Comparison of ENCODE assay signal across 25 cellular contexts in the genomic region with DNA sequence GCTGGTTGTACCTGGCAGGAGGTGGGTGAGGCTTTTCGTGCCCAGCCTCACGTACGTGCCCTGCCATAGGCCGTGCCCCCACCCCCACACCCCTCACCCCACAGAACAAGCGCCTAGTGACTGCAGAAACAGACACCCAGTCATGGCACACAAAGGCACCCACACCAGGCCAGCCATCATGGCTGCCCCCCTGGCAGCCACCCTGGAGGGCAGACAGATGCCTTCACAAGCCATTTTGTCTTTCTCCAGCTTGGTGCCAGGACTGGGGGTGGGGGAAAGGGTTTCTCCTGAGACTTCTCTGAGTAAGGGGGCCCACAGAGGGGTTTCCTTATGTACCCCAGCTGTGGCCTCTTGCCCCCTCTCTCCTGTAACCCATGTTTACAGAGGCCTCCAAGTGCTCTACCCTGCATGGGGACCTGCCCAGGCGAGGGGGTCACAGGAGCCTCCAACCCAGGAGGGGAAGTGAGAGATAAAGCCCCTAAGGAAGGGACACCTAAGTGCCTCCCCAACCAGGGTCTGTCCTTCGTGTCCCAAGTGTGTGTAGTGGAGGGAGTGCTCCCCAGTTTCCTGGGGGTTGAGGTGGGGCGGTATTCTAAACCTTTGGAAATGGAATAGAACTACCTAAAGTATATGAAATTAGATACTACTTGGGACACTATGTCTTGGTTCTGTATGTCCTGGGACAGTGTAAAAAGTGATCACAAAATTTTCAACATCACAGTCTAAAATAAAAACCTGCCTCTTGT. TPM values are rescaled to one million over a fixed set of nuclear protein-coding genes. Genes with fewer than 3 reads are reported as not detected.
A peak's percentile ranks its signal among the peaks of the same experiment; 100 is the strongest.
DNase-seq lines count a peak whose midpoint lies in the region; ATAC-seq, FAIRE-seq and TF ChIP-seq lines count a peak whose summit lies in the region.
"Had no signal": no experiment of that assay in that cellular context is flagged by ENCODE, and none has a peak within 500 bp of the region (broad histone marks: within the 10 kb centered on the region; RNA-seq: fewer than 3 reads in every experiment).

No MANE protein-coding gene starts in this region.

- no peaks in the 10 kb centered on the region for H4K20me1 ChIP-seq in H9 (ENCODE audit: control insufficient read depth, insufficient read depth, insufficient read length)
- no peaks in the 10 kb centered on the region for H4K20me1 ChIP-seq in K562 (replicated peaks; ENCODE audit: control insufficient read depth, insufficient read depth, low read length)
- H4K20me1 ChIP-seq in neural progenitor cell (ENCODE audit: low read depth), result no peaks in the 10 kb centered on the region

- peaks cover 9% of the 10 kb centered on the region for H3K23me2 ChIP-seq in H9 (ENCODE audit: insufficient read length, low read depth, low read length, poor library complexity, severe bottlenecking)

- H3K4me1 Mint-ChIP-seq in CD8-positive, alpha-beta memory T cell, result peaks cover 15 to 19% (median 17%) of the 10 kb centered on the region in 3 donors
- H3K4me1 Mint-ChIP-seq in H9, result peaks cover 26 to 38% of the 10 kb centered on the region in 2 experiments
- peaks cover 58% of the 10 kb centered on the region for H3K4me1 Mint-ChIP-seq in neural progenitor cell
- peaks cover 7% of the 10 kb centered on the region for H3K4me1 Mint-ChIP-seq in Caco-2 (ENCODE audit: low read depth, unreplicated experiment)

- no peak for TF ChIP-seq CTCF in H9 (conservative IDR thresholded peaks at IDR 0.05)
- no peak for TF ChIP-seq CTCF in K562 (IDR thresholded peaks at IDR 0.05 in 2 of 3, conservative IDR thresholded peaks at IDR 0.05 in 1 of 3; ENCODE audit: insufficient read depth in 2 of 3, low read depth in 1 of 3, low read length in 3 of 3)
- no peak for TF ChIP-seq CTCF in neural progenitor cell (IDR thresholded peaks at IDR 0.05)
- no peak for TF ChIP-seq CTCF in ascending aorta (IDR thresholded peaks at IDR 0.05)
- no peak for TF ChIP-seq CTCF in Caco-2 (IDR thresholded peaks at IDR 0.05; ENCODE audit: insufficient read depth in 1 of 2, low read depth in 1 of 2, low read length in 1 of 2, severe bottlenecking in 1 of 2, unreplicated experiment in 1 of 2)

- POLR2A ChIA-PET in CD8-positive, alpha-beta memory T cell (lab: Charles Lee), result no interaction called here
- POLR2A ChIA-PET in K562 (lab: Yijun Ruan, JAX) (interaction anchor here (0.6 to 2.2 kb wide), 3 partner anchors 12 to 423 kb away, joined by 3 to 7 read pairs (median 5); no protein-coding TSS in a partner anchor), Caco-2 (lab: Charles Lee) (no interaction called here)

- no peak overlapping the region for H3K4ac ChIP-seq in H9 (ENCODE audit: low read depth, low read length)

- no peak overlapping the region for H3K4me2 ChIP-seq in H9 (ENCODE audit: insufficient read depth, insufficient read length, low read length)
- peak overlapping the region; percentile 77 for H3K4me2 ChIP-seq in K562 (ENCODE audit: insufficient read depth, low read length)
- H3K4me2 ChIP-seq in neural progenitor cell, result no peak overlapping the region

- no peak overlapping the region for H2BK20ac ChIP-seq in H9 (ENCODE audit: low read depth, low read length, poor library complexity, severe bottlenecking)

- no peak overlapping the region for H4K8ac ChIP-seq in H9 (replicated peaks; ENCODE audit: insufficient read length, low read depth, low read length)

- no peak for TF ChIP-seq POLR2A in K562 (conservative IDR thresholded peaks at IDR 0.05)

- H3K27ac Mint-ChIP-seq in CD8-positive, alpha-beta memory T cell, result no peak overlapping the region
- H3K27ac Mint-ChIP-seq in H9 (no peak overlapping the region), neural progenitor cell (no peak overlapping the region), Caco-2 (ENCODE audit: unreplicated experiment) (no peak overlapping the region)
- H3K27ac Mint-ChIP-seq: activated CD4-positive, alpha-beta T cell treated with anti-CD3 and anti-CD28 coated beads, Interleukin-2, amount 10 ng/mL, durations not matched to agents 24 days and 14 days; activated naive CD4-positive, alpha-beta T cell treated with anti-CD3 and anti-CD28 coated beads, Interleukin-2, amount 50 U/mL, for 24 hours; activated T-helper 1 cell treated with anti-CD3 and anti-CD28 coated beads, Interleukin-12 subunit alpha, Interleukin-12 subunit beta, Interleukin-2, Interleukin-4 antibody, amounts not matched to agents 30 ng/mL and 10 ng/mL and 1 ng/mL, durations not matched to agents 14 hours and 24 hours and 36 hours; CD8-positive, alpha-beta T cell; IgD-negative memory B cell had no signal

- intact Hi-C loops in K562 (cut with micrococcal nuclease), result loop anchor here (5.0 to 10.0 kb wide), 2 partner anchors 240 to 813 kb away; no protein-coding TSS in a partner anchor
- intact Hi-C loops in ascending aorta (cut with DNase I), result loop anchor here (5.0 kb wide), 1 partner anchor 105 kb away; no protein-coding TSS in a partner anchor
- intact Hi-C loops in Caco-2 (cut with micrococcal nuclease; ENCODE audit: unreplicated experiment), result no loop called here

- no peak for FAIRE-seq in K562 (lab: Jason Lieb, UNC)
- FAIRE-seq: small intestine had no signal

- no peak overlapping the region for H4K91ac ChIP-seq in H9 (ENCODE audit: insufficient read length, low read depth, low read length)

- H3K14ac ChIP-seq in H9 (ENCODE audit: insufficient read depth, low read length), result peak overlapping the region; percentile 35; the same call in 1 of the 2 replicates

- H4K5ac ChIP-seq in H9 (ENCODE audit: insufficient read length, low read depth, low read length), result no peak overlapping the region

- no peaks in the 10 kb centered on the region for H3K9me1 ChIP-seq in K562 (ENCODE audit: control insufficient read depth, insufficient read depth, low read length)

- peaks cover 0 to 2% (median 0%) of the 10 kb centered on the region in 3 donors for H3K36me3 Mint-ChIP-seq in CD8-positive, alpha-beta memory T cell
- H3K36me3 Mint-ChIP-seq in H9 (ENCODE audit: insufficient read depth in 1 of 3, low read depth in 3 of 3), result no peaks in the 10 kb centered on the region
- peaks cover 4% of the 10 kb centered on the region for H3K36me3 Mint-ChIP-seq in neural progenitor cell
- H3K36me3 Mint-ChIP-seq in Caco-2 (ENCODE audit: insufficient read depth, unreplicated experiment), result peaks cover 5% of the 10 kb centered on the region
- H3K36me3 Mint-ChIP-seq: activated naive CD4-positive, alpha-beta T cell treated with anti-CD3 and anti-CD28 coated beads, Interleukin-2, amount 50 U/mL, for 24 hours; CD8-positive, alpha-beta T cell had no signal

- no peak overlapping the region for H3K23ac ChIP-seq in H9 (ENCODE audit: insufficient read length, low read depth, low read length)

- H2AK5ac ChIP-seq in H9 (ENCODE audit: insufficient read length, low read length), result no peak overlapping the region

- in situ Hi-C loops in K562 (cut with MboI), result loop anchor here (5.0 kb wide), 1 partner anchor 410 kb away; no protein-coding TSS in a partner anchor

- ATAC-seq in K562 (no peak), HG03159 (IDR thresholded peaks at IDR 0.05; ENCODE audit: unreplicated experiment) (no peak), HG03520 (IDR thresholded peaks at IDR 0.05; ENCODE audit: unreplicated experiment) (no peak)
- ATAC-seq: CD8-positive, alpha-beta T cell; PC-3; stimulated activated naive CD8-positive, alpha-beta T cell treated with anti-CD3 and anti-CD28 coated beads, Interleukin-15, Interleukin-2, amounts not matched to agents 100 U/mL and 50 U/mL, for 24 hours had no signal

- no peaks in the 10 kb centered on the region for H3K9me3 Mint-ChIP-seq in CD8-positive, alpha-beta memory T cell
- no peaks in the 10 kb centered on the region for H3K9me3 Mint-ChIP-seq in H9
- no peaks in the 10 kb centered on the region for H3K9me3 Mint-ChIP-seq in neural progenitor cell
- no peaks in the 10 kb centered on the region for H3K9me3 Mint-ChIP-seq in Caco-2 (ENCODE audit: unreplicated experiment)
- H3K9me3 Mint-ChIP-seq: activated CD4-positive, alpha-beta T cell treated with anti-CD3 and anti-CD28 coated beads, Interleukin-2, amount 10 ng/mL, durations not matched to agents 24 days and 14 days; activated naive CD4-positive, alpha-beta T cell treated with anti-CD3 and anti-CD28 coated beads, Interleukin-2, amount 50 U/mL, for 24 hours; activated T-helper 1 cell treated with anti-CD3 and anti-CD28 coated beads, Interleukin-12 subunit alpha, Interleukin-12 subunit beta, Interleukin-2, Interleukin-4 antibody, amounts not matched to agents 30 ng/mL and 10 ng/mL and 1 ng/mL, durations not matched to agents 14 hours and 24 hours and 36 hours; CD8-positive, alpha-beta T cell; IgD-negative memory B cell had no signal

- TF ChIP-seq EP300 in K562 (IDR thresholded peaks at IDR 0.05; ENCODE audit: low read length), result no peak

- H3K9me3 ChIP-seq in CD8-positive, alpha-beta memory T cell (ENCODE audit: low read length), result no peaks in the 10 kb centered on the region
- H3K9me3 ChIP-seq in H9 (ENCODE audit: control insufficient read depth, low read depth, low read length) (no peaks in the 10 kb centered on the region), K562 (replicated peaks; ENCODE audit: control insufficient read depth, insufficient read depth, low read depth, low read length) (no peaks in the 10 kb centered on the region), neural progenitor cell (ENCODE audit: low read depth) (no peaks in the 10 kb centered on the region), ascending aorta (no peaks in the 10 kb centered on the region), Caco-2 (no peaks in the 10 kb centered on the region)
- H3K9me3 ChIP-seq: neutrophil, tibial nerve had no signal

- no peak overlapping the region for H2BK12ac ChIP-seq in H9 (ENCODE audit: insufficient read length, low read depth, low read length)

- no peak overlapping the region for H3K56ac ChIP-seq in H9 (ENCODE audit: insufficient read length, low read depth, low read length)

- CTCF ChIA-PET in CD8-positive, alpha-beta memory T cell (lab: Charles Lee), result interaction anchor here (1.2 to 7.1 kb wide), 3 partner anchors 14 to 353 kb away, joined by 3 to 72 read pairs (median 32); a partner anchor contains a TSS
- CTCF ChIA-PET in K562 (lab: Yijun Ruan, JAX; ENCODE audit: low intra/inter-chr PET ratio) (interaction anchor here (0.6 to 4.0 kb wide), 5 partner anchors 220 to 314 kb away, joined by 3 to 60 read pairs (median 3); a partner anchor contains a TSS), Caco-2 (lab: Charles Lee) (no interaction called here)

- H3K27me3 Mint-ChIP-seq in CD8-positive, alpha-beta memory T cell, result peaks cover 7 to 15% of the 10 kb centered on the region in 2 donors
- H3K27me3 Mint-ChIP-seq in H9 (ENCODE audit: low read depth), result peaks cover 3% of the 10 kb centered on the region
- peaks cover 8% of the 10 kb centered on the region for H3K27me3 Mint-ChIP-seq in neural progenitor cell (ENCODE audit: insufficient read depth, low read depth)
- no peaks in the 10 kb centered on the region for H3K27me3 Mint-ChIP-seq in Caco-2 (ENCODE audit: insufficient read depth, unreplicated experiment)
- H3K27me3 Mint-ChIP-seq: activated CD4-positive, alpha-beta T cell treated with anti-CD3 and anti-CD28 coated beads, Interleukin-2, amount 10 ng/mL, durations not matched to agents 24 days and 14 days had no signal

- no peaks in the 10 kb centered on the region for H3K27me3 ChIP-seq in CD8-positive, alpha-beta memory T cell (ENCODE audit: insufficient read depth, low read length, poor library complexity, severe bottlenecking)
- H3K27me3 ChIP-seq in H9 (ENCODE audit: insufficient read depth, low read length) (no peaks in the 10 kb centered on the region), K562 (ENCODE audit: control insufficient read depth in 2 of 2, insufficient read depth in 2 of 2, low read length in 2 of 2) (no peaks in the 10 kb centered on the region), neural progenitor cell (peaks cover 21% of the 10 kb centered on the region), ascending aorta (no peaks in the 10 kb centered on the region), Caco-2 (replicated peaks; ENCODE audit: control insufficient read depth, insufficient read depth, low read length) (no peaks in the 10 kb centered on the region)
- H3K27me3 ChIP-seq: tibial nerve had no signal

- no peak overlapping the region for H3K4me3 ChIP-seq in CD8-positive, alpha-beta memory T cell (ENCODE audit: low read length)
- no peak overlapping the region for H3K4me3 ChIP-seq in K562
- H3K4me3 ChIP-seq in neural progenitor cell, result no peak overlapping the region
- H3K4me3 ChIP-seq in ascending aorta, result no peak overlapping the region
- no peak overlapping the region for H3K4me3 ChIP-seq in Caco-2 (ENCODE audit: low read depth, low read length)

- peaks cover 53% of the 10 kb centered on the region for H3F3A ChIP-seq in neural progenitor cell (ENCODE audit: low read depth)

- TF ChIP-seq RAD21 in K562 (CRISPR knock-in tag; conservative IDR thresholded peaks at IDR 0.05 in 1 of 2, IDR thresholded peaks at IDR 0.05 in 1 of 2), result no peak

- H3K79me2 ChIP-seq in H9 (ENCODE audit: insufficient read depth, low read length) (no peaks in the 10 kb centered on the region), K562 (ENCODE audit: control insufficient read depth, insufficient read depth, low read length) (peaks cover 8% of the 10 kb centered on the region; the same call in 1 of the 3 replicates), neural progenitor cell (ENCODE audit: low read depth) (no peaks in the 10 kb centered on the region)

- H2AFZ ChIP-seq in H9 (ENCODE audit: low read length) (no peak overlapping the region), K562 (ENCODE audit: low read depth, low read length) (no peak overlapping the region), neural progenitor cell (replicated peaks) (no peak overlapping the region)

- H3K79me1 ChIP-seq in H9 (ENCODE audit: insufficient read depth, low read depth, low read length, poor library complexity, severe bottlenecking), result no peaks in the 10 kb centered on the region

- no peak overlapping the region for H3T11ph ChIP-seq in H9 (ENCODE audit: low read length)

- no peak overlapping the region for H3K18ac ChIP-seq in H9 (ENCODE audit: insufficient read length, low read depth, low read length)

- no peak overlapping the region for H3K4me3 Mint-ChIP-seq in CD8-positive, alpha-beta memory T cell
- H3K4me3 Mint-ChIP-seq in H9 (no peak overlapping the region), neural progenitor cell (peak overlapping the region; percentile 64), Caco-2 (ENCODE audit: unreplicated experiment) (no peak overlapping the region)
- H3K4me3 Mint-ChIP-seq: activated CD4-positive, alpha-beta T cell treated with anti-CD3 and anti-CD28 coated beads, Interleukin-2, amount 10 ng/mL, durations not matched to agents 24 days and 14 days; activated naive CD4-positive, alpha-beta T cell treated with anti-CD3 and anti-CD28 coated beads, Interleukin-2, amount 50 U/mL, for 24 hours; activated T-helper 1 cell treated with anti-CD3 and anti-CD28 coated beads, Interleukin-12 subunit alpha, Interleukin-12 subunit beta, Interleukin-2, Interleukin-4 antibody, amounts not matched to agents 30 ng/mL and 10 ng/mL and 1 ng/mL, durations not matched to agents 14 hours and 24 hours and 36 hours; CD8-positive, alpha-beta T cell; IgD-negative memory B cell had no signal

- DNase-seq in CD8-positive, alpha-beta memory T cell, result no peak
- DNase-seq in H9 (no peak), K562 (ENCODE audit: extremely low read depth in 1 of 4, low spot score in 3 of 4) (no peak), neural progenitor cell (ENCODE audit: low spot score) (no peak), ascending aorta (ENCODE audit: low spot score in 2 of 2) (no peak), Caco-2 (no peak)
- DNase-seq: activated CD4-positive, alpha-beta T cell treated with anti-CD3 and anti-CD28 coated beads, Interleukin-2, amount 10 ng/mL, durations not matched to agents 24 days and 14 days; anterior cingulate cortex; CD8-positive, alpha-beta T cell; cerebellar nuclear complex; erythroblast; NCI-H146; NCI-H2171 treated with DMSO at 0.1 percent for 48 hours; NCI-H774; PC-3; stimulated activated CD4-positive, alpha-beta T cell treated with anti-CD3 and anti-CD28 coated beads, Interleukin-2, amount 100 ng/mL, for 48 hours; stimulated activated naive CD8-positive, alpha-beta T cell treated with anti-CD3 and anti-CD28 coated beads, Interleukin-15, Interleukin-2, amounts not matched to agents 100 U/mL and 50 U/mL, for 24 hours had no signal

- H2BK5ac ChIP-seq in H9 (ENCODE audit: insufficient read length, low read length), result no peak overlapping the region

- H2BK120ac ChIP-seq in H9 (ENCODE audit: low read depth, low read length, poor library complexity, severe bottlenecking), result no peak overlapping the region

- peaks cover 17% of the 10 kb centered on the region for H3K4me1 ChIP-seq in CD8-positive, alpha-beta memory T cell (ENCODE audit: insufficient read depth, low read length)
- H3K4me1 ChIP-seq in H9 (ENCODE audit: insufficient read depth, low read length), result peaks cover 5% of the 10 kb centered on the region; the same call in 1 of the 2 replicates
- H3K4me1 ChIP-seq in K562 (replicated peaks in 1 of 2; ENCODE audit: control insufficient read depth in 2 of 2, insufficient read depth in 2 of 2, low read length in 2 of 2), result peaks cover 51 to 57% of the 10 kb centered on the region in 2 experiments; a peak in 4 of 5 replicates
- H3K4me1 ChIP-seq in neural progenitor cell, result peaks cover 61% of the 10 kb centered on the region
- peaks cover 4 to 25% of the 10 kb centered on the region in 2 donors for H3K4me1 ChIP-seq in ascending aorta
- peaks cover 9% of the 10 kb centered on the region for H3K4me1 ChIP-seq in Caco-2

- H3K36me3 ChIP-seq in CD8-positive, alpha-beta memory T cell (ENCODE audit: insufficient read depth, low read length), result no peaks in the 10 kb centered on the region
- H3K36me3 ChIP-seq in K562 (ENCODE audit: control insufficient read depth, insufficient read depth, low read length), result no peaks in the 10 kb centered on the region; the same call in 2 of the 3 replicates
- H3K36me3 ChIP-seq in neural progenitor cell, result no peaks in the 10 kb centered on the region
- no peaks in the 10 kb centered on the region for H3K36me3 ChIP-seq in ascending aorta
- H3K36me3 ChIP-seq in Caco-2 (ENCODE audit: control insufficient read depth, insufficient read depth, low read length), result no peaks in the 10 kb centered on the region; the same call in 1 of the 2 replicates
- H3K36me3 ChIP-seq: neutrophil, tibial nerve had no signal

- WGBS in H9 (ENCODE audit: extremely low coverage, insufficient read length, low lambda C conversion rate), result no CpG with 5 or more reads among the region's 8 CpGs
- 78% methylated on average over 5 of the region's 8 CpGs for WGBS in K562 (ENCODE audit: insufficient coverage, low coverage, missing lambda C conversion rate)

- H2BK15ac ChIP-seq in H9 (ENCODE audit: low read depth, low read length), result no peak overlapping the region

- BruUV-seq in K562 (replicated peaks; lab: Mats Ljungman, UMichigan), result no TSS peak
- BruUV-seq in Caco-2 (replicated peaks; lab: Mats Ljungman, UMichigan), result no TSS peak

- H3K9ac ChIP-seq in H9 (ENCODE audit: extremely low read depth, insufficient read length, low read length), result no peak overlapping the region
- peak overlapping the region; percentile 49 to 85; a peak in 3 of 4 replicates for H3K9ac ChIP-seq in K562 (ENCODE audit: insufficient read depth in 1 of 2, low read depth in 2 of 2, low read length in 2 of 2)
- H3K9ac ChIP-seq in neural progenitor cell, result no peak overlapping the region

- peak overlapping the region; percentile 75 for H3K27ac ChIP-seq in CD8-positive, alpha-beta memory T cell (ENCODE audit: low read depth, low read length)
- H3K27ac ChIP-seq in H9 (ENCODE audit: insufficient read length, low read depth, low read length) (no peak overlapping the region), K562 (ENCODE audit: extremely low read depth, low read depth, low read length) (peak overlapping the region; percentile 63; the same call in 1 of the 3 replicates), neural progenitor cell (no peak overlapping the region), ascending aorta (no peak overlapping the region)
- H3K27ac ChIP-seq: neutrophil had no signal

RNA-seq across cellular contexts. Expression of a gene that starts 49.9 kb away (rescaled TPM):
- total RNA-seq in CD8-positive, alpha-beta memory T cell, result 10 to 100 TPM; 48.5 to 48.7 TPM
- polyA plus RNA-seq in CD8-positive, alpha-beta memory T cell, result 108 TPM
- total RNA-seq in H9 (2021), result 80.1 and 80.3 TPM in 2 replicates
- total RNA-seq in K562 (2011; cell fraction: chromatin; rRNA removed; ENCODE audit: low replicate concordance), result 39.2 and 66.5 TPM in 2 replicates
- total RNA-seq in K562 (2011; cell fraction: nucleolus; rRNA removed), result 54.2 and 60.8 TPM in 2 replicates
- 55.7 and 67.6 TPM in 2 replicates for total RNA-seq in K562 (2011; cell fraction: nucleoplasm; rRNA removed)
- total RNA-seq in K562 (2014; rRNA removed), result 166 and 199 TPM in 2 replicates
- total RNA-seq in K562 (2014; rRNA removed; fragmentation: Illumina TruSeq; extraction: Trizol), result 97.5 and 126 TPM in 2 replicates
- 130 and 136 TPM in 2 replicates for total RNA-seq in K562 (2015; rRNA removed; fragmentation: Illumina TruSeq; extraction: Trizol)
- total RNA-seq in K562 (2021), result 143 and 149 TPM in 2 replicates
- polyA plus RNA-seq in K562 (2011; rRNA removed), result 145 and 165 TPM in 2 replicates
- 149 and 217 TPM in 2 replicates for polyA plus RNA-seq in K562 (2011; cell fraction: cytosol; rRNA removed)
- polyA plus RNA-seq in K562 (2011; cell fraction: nucleus; rRNA removed), result 68.7 and 82.6 TPM in 2 replicates
- polyA plus RNA-seq in K562 (2012), result 102 and 171 TPM in 2 replicates
- polyA plus RNA-seq in K562 (2014; fragmentation: Illumina TruSeq; extraction: Trizol), result 134 and 163 TPM in 2 replicates
- 100 to 1,000 TPM; 414 to 424 TPM for polyA plus RNA-seq in K562 (2014; fragmentation: Nextera tagmentation; extraction: Ambion mirVana)
- polyA plus RNA-seq in K562 (2014; rRNA removed), result 195 and 240 TPM in 2 replicates
- polyA minus RNA-seq in K562 (2011; rRNA and poly(A)+ RNA removed), result 39.8 and 41.8 TPM in 2 replicates
- 38.6 and 39.1 TPM in 2 replicates for polyA minus RNA-seq in K562 (2011; cell fraction: cytosol; rRNA and poly(A)+ RNA removed)
- polyA minus RNA-seq in K562 (2011; cell fraction: nucleus; rRNA and poly(A)+ RNA removed), result 15.3 and 25.4 TPM in 2 replicates
- 40.4 and 53.5 TPM in 2 replicates for total RNA-seq in neural progenitor cell (ENCODE audit: low replicate concordance)
- 61.8 TPM for total RNA-seq in ascending aorta
- total RNA-seq in Caco-2 (2022), result 87.6 and 92.2 TPM in 2 replicates

RNA-seq across cellular contexts. Expression of a gene that starts 50.0 kb away (rescaled TPM):
- total RNA-seq in CD8-positive, alpha-beta memory T cell, result 10 to 100 TPM; 18.4 to 20.3 TPM
- 1.9 TPM for polyA plus RNA-seq in CD8-positive, alpha-beta memory T cell
- total RNA-seq in H9 (2021) (56.3 and 56.8 TPM in 2 replicates), K562 (2014; rRNA removed) (12.6 and 22.5 TPM in 2 replicates), K562 (2014; rRNA removed; fragmentation: Illumina TruSeq; extraction: Trizol) (10.8 and 14.4 TPM in 2 replicates), K562 (2015; rRNA removed; fragmentation: Illumina TruSeq; extraction: Trizol) (14.0 and 14.3 TPM in 2 replicates), K562 (2021) (39.2 and 39.4 TPM in 2 replicates), neural progenitor cell (ENCODE audit: low replicate concordance) (25.4 and 30.8 TPM in 2 replicates), ascending aorta (9.6 TPM), Caco-2 (2022) (28.2 and 28.4 TPM in 2 replicates)
- 125 and 274 TPM in 2 replicates for total RNA-seq in K562 (2011; cell fraction: chromatin; rRNA removed; ENCODE audit: low replicate concordance)
- 162 and 166 TPM in 2 replicates for total RNA-seq in K562 (2011; cell fraction: nucleolus; rRNA removed)
- total RNA-seq in K562 (2011; cell fraction: nucleoplasm; rRNA removed), result 160 TPM in 2 replicates
- polyA plus RNA-seq in K562 (2011; rRNA removed) (37.0 and 59.6 TPM in 2 replicates), K562 (2014; fragmentation: Illumina TruSeq; extraction: Trizol) (32.5 and 35.7 TPM in 2 replicates), K562 (2014; fragmentation: Nextera tagmentation; extraction: Ambion mirVana) (under 1 TPM; 0.14 to 0.17 TPM), K562 (2014; rRNA removed) (26.8 and 31.0 TPM in 2 replicates)
- polyA plus RNA-seq in K562 (2011; cell fraction: cytosol; rRNA removed), result 69.9 and 86.4 TPM in 2 replicates
- polyA plus RNA-seq in K562 (2011; cell fraction: nucleus; rRNA removed), result 128 and 148 TPM in 2 replicates
- 27.9 and 28.7 TPM in 2 replicates for polyA plus RNA-seq in K562 (2012)
- 52.7 and 68.9 TPM in 2 replicates for polyA minus RNA-seq in K562 (2011; rRNA and poly(A)+ RNA removed)
- 35.2 and 46.9 TPM in 2 replicates for polyA minus RNA-seq in K562 (2011; cell fraction: cytosol; rRNA and poly(A)+ RNA removed)
- 25.6 and 33.4 TPM in 2 replicates for polyA minus RNA-seq in K562 (2011; cell fraction: nucleus; rRNA and poly(A)+ RNA removed)

Comparison
In these comparisons a context has a peak if more than half of its experiments do, and no peak if none do; other contexts are left out.
1. H3K27ac ChIP-seq: peak in CD8-positive, alpha-beta memory T cell (single experiment) and K562 (single experiment); none in H9 (single experiment), neural progenitor cell (single experiment) and ascending aorta (0 of 2).
2. H3K9ac ChIP-seq: peak in K562 (2 of 2); none in H9 (single experiment) and neural progenitor cell (single experiment).